19 cellular contexts compared by ENCODE assay signal in genomic region chr18:12455511-12455910, GRCh38. TPM values are rescaled to one million over a fixed set of nuclear protein-coding genes. Genes with fewer than 3 reads are reported as not detected.
DNase-seq lines count a peak whose midpoint lies in the region; ATAC-seq, FAIRE-seq and TF ChIP-seq lines count a peak whose summit lies in the region.
"Had no signal": no experiment of that assay in that cellular context is flagged by ENCODE, and none has a peak within 500 bp of the region (broad histone marks: within the 10 kb centered on the region; RNA-seq: fewer than 3 reads in every experiment).

No MANE protein-coding gene starts in this region.

- no peaks in the 10 kb centered on the region for H3K9me3 Mint-ChIP-seq in astrocyte (ENCODE audit: unreplicated experiment)
- H3K9me3 Mint-ChIP-seq in neural progenitor cell: peaks cover 2% of the 10 kb centered on the region
- H3K9me3 Mint-ChIP-seq: activated naive CD8-positive, alpha-beta T cell treated with anti-CD3 and anti-CD28 coated beads, Interleukin-2, amount 10 ng/mL, durations not matched to agents 7 days and 5 days; activated T-cell treated with anti-CD3 and anti-CD28 coated beads, Interleukin-2, amount 50 U/mL, for 4 hours had no signal

- H3K27me3 ChIP-seq in astrocyte (ENCODE audit: insufficient read depth, low read length): no peaks in the 10 kb centered on the region
- H3K27me3 ChIP-seq in neural progenitor cell: no peaks in the 10 kb centered on the region
- H3K27me3 ChIP-seq: spleen had no signal

- no peak overlapping the region for H3K4me3 ChIP-seq in astrocyte (ENCODE audit: insufficient read depth, low read depth, low read length)
- H3K4me3 ChIP-seq in foreskin fibroblast (ENCODE audit: low read depth in 1 of 2, low read length in 2 of 2): no peak overlapping the region
- no peak overlapping the region for H3K4me3 ChIP-seq in neural progenitor cell
- H3K4me3 ChIP-seq: lung, spleen had no signal

- TF ChIP-seq CTCF in astrocyte (IDR thresholded peaks at IDR 0.05; ENCODE audit: insufficient read depth, low read depth, low read length) (no peak), foreskin fibroblast (IDR thresholded peaks at IDR 0.05; ENCODE audit: low read depth, low read length) (no peak), neural progenitor cell (IDR thresholded peaks at IDR 0.05) (no peak), omental fat pad (IDR thresholded peaks at IDR 0.05) (no peak)

- H3K27ac ChIP-seq in astrocyte (ENCODE audit: low read depth, low read length): no peak overlapping the region
- H3K27ac ChIP-seq in neural progenitor cell: no peak overlapping the region
- H3K27ac ChIP-seq: spleen had no signal

- H4K20me1 ChIP-seq in astrocyte (ENCODE audit: insufficient read depth, low read length): no peaks in the 10 kb centered on the region
- no peaks in the 10 kb centered on the region for H4K20me1 ChIP-seq in neural progenitor cell (ENCODE audit: low read depth)

- DNase-seq in Ammon's horn (ENCODE audit: low spot score) (peak; percentile 98), astrocyte (ENCODE audit: low read depth) (peak; percentile 21), foreskin fibroblast (peak; percentile 18 to 49), neural progenitor cell (ENCODE audit: low spot score) (no peak), iPS-NIHi7 (ENCODE audit: extremely low spot score) (no peak), DMS79 treated with DMSO at 0.1 percent for 48 hours (lab: John Stamatoyannopoulos, UW) (no peak), RCC 7860 (ENCODE audit: low spot score) (no peak), omental fat pad (ENCODE audit: low spot score) (no peak)
- DNase-seq: activated naive CD8-positive, alpha-beta T cell treated with anti-CD3 and anti-CD28 coated beads, Interleukin-2, amount 10 ng/mL, durations not matched to agents 7 days and 5 days; activated T-cell treated with anti-CD3 and anti-CD28 coated beads, Interleukin-2, amount 50 U/mL, for 4 hours; cortex of kidney; NCI-H1694 treated with DMSO at 0.1 percent for 48 hours; NCI-H510A treated with DMSO at 0.1 percent for 48 hours; PC-3; spleen; stimulated activated naive CD4-positive, alpha-beta T cell had no signal

- H3K4me2 ChIP-seq in astrocyte (ENCODE audit: low read length): peak overlapping the region; percentile 18
- H3K4me2 ChIP-seq in neural progenitor cell: no peak overlapping the region

- no peaks in the 10 kb centered on the region for H3K27me3 Mint-ChIP-seq in astrocyte (ENCODE audit: low read depth, unreplicated experiment)
- peaks cover 2% of the 10 kb centered on the region for H3K27me3 Mint-ChIP-seq in neural progenitor cell (ENCODE audit: insufficient read depth, low read depth)
- H3K27me3 Mint-ChIP-seq: activated naive CD8-positive, alpha-beta T cell treated with anti-CD3 and anti-CD28 coated beads, Interleukin-2, amount 10 ng/mL, durations not matched to agents 7 days and 5 days had no signal

- H3K79me2 ChIP-seq in astrocyte (ENCODE audit: insufficient read depth, low read length): no peaks in the 10 kb centered on the region
- no peaks in the 10 kb centered on the region for H3K79me2 ChIP-seq in neural progenitor cell (ENCODE audit: low read depth)

- H3K36me3 Mint-ChIP-seq in astrocyte (ENCODE audit: low read depth, unreplicated experiment): peaks cover 30% of the 10 kb centered on the region
- peaks cover 43% of the 10 kb centered on the region for H3K36me3 Mint-ChIP-seq in neural progenitor cell
- H3K36me3 Mint-ChIP-seq: activated naive CD8-positive, alpha-beta T cell treated with anti-CD3 and anti-CD28 coated beads, Interleukin-2, amount 10 ng/mL, durations not matched to agents 7 days and 5 days had no signal

- peak overlapping the region; percentile 59 for H3K27ac Mint-ChIP-seq in astrocyte (ENCODE audit: unreplicated experiment)
- peak overlapping the region; percentile 90 for H3K27ac Mint-ChIP-seq in neural progenitor cell
- H3K27ac Mint-ChIP-seq: activated naive CD8-positive, alpha-beta T cell treated with anti-CD3 and anti-CD28 coated beads, Interleukin-2, amount 10 ng/mL, durations not matched to agents 7 days and 5 days had no signal

- H3K4me1 ChIP-seq in astrocyte (ENCODE audit: insufficient read depth, low read length) (peaks cover 3% of the 10 kb centered on the region), neural progenitor cell (no peaks in the 10 kb centered on the region)

- no peak for ATAC-seq in omental fat pad (ENCODE audit: low FRiP score)
- ATAC-seq: activated T-cell treated with anti-CD3 and anti-CD28 coated beads, Interleukin-2, amount 50 U/mL, for 4 hours; PC-3 had no signal

- no peak for FAIRE-seq in astrocyte (lab: Jason Lieb, UNC)
- FAIRE-seq in RCC 7860 (lab: Jason Lieb, UNC): no peak
- FAIRE-seq: G401.6, GM12891 had no signal

- H3K36me3 ChIP-seq in astrocyte (ENCODE audit: insufficient read depth, low read length): peaks cover 10% of the 10 kb centered on the region
- no peaks in the 10 kb centered on the region for H3K36me3 ChIP-seq in neural progenitor cell

- H3K9me3 ChIP-seq in astrocyte (ENCODE audit: insufficient read depth, low read depth, low read length): no peaks in the 10 kb centered on the region
- H3K9me3 ChIP-seq in neural progenitor cell (ENCODE audit: low read depth): no peaks in the 10 kb centered on the region
- H3K9me3 ChIP-seq: spleen had no signal

- no peaks in the 10 kb centered on the region for H3F3A ChIP-seq in neural progenitor cell (ENCODE audit: low read depth)

- H3K4me3 Mint-ChIP-seq in astrocyte (ENCODE audit: unreplicated experiment) (no peak overlapping the region), neural progenitor cell (no peak overlapping the region)
- H3K4me3 Mint-ChIP-seq: activated naive CD8-positive, alpha-beta T cell treated with anti-CD3 and anti-CD28 coated beads, Interleukin-2, amount 10 ng/mL, durations not matched to agents 7 days and 5 days; activated T-cell treated with anti-CD3 and anti-CD28 coated beads, Interleukin-2, amount 50 U/mL, for 4 hours had no signal

- H2AFZ ChIP-seq in astrocyte (ENCODE audit: low read depth, low read length) (no peak overlapping the region), neural progenitor cell (replicated peaks) (no peak overlapping the region)

- peaks cover 6% of the 10 kb centered on the region for H3K4me1 Mint-ChIP-seq in astrocyte (ENCODE audit: low read depth, unreplicated experiment)
- H3K4me1 Mint-ChIP-seq in neural progenitor cell: peaks cover 33% of the 10 kb centered on the region
- H3K4me1 Mint-ChIP-seq: activated naive CD8-positive, alpha-beta T cell treated with anti-CD3 and anti-CD28 coated beads, Interleukin-2, amount 10 ng/mL, durations not matched to agents 7 days and 5 days had no signal

- H3K9ac ChIP-seq in astrocyte (ENCODE audit: low read length): no peak overlapping the region
- H3K9ac ChIP-seq in neural progenitor cell: no peak overlapping the region

RNA-seq across cellular contexts. Expression of gene PRELID3A, which starts 47.8 kb away (rescaled TPM):
- 11.5 and 12.3 TPM in 2 replicates for total RNA-seq in astrocyte
- total RNA-seq in neural progenitor cell (ENCODE audit: low replicate concordance): 12.0 and 14.2 TPM in 2 replicates
- 1 to 10 TPM; 2.6 to 5.4 (median 4.0) TPM for total RNA-seq in omental fat pad

Comparison
In these comparisons a context has a peak if more than half of its experiments do, and no peak if none do; other contexts are left out.
1. DNase-seq: peak in Ammon's horn (single experiment), astrocyte (single experiment) and foreskin fibroblast (2 of 2); none in neural progenitor cell (single experiment), iPS-NIHi7 (single experiment), DMS79 treated with DMSO at 0.1 percent for 48 hours (single experiment), RCC 7860 (single experiment) and omental fat pad (single experiment).